Comparison of ENCODE assay signal across 1 cellular context in genomic region chr7:64794171-64794844, GRCh38.
TF ChIP-seq lines count a peak whose summit lies in the region.

Gene ZNF138, plus strand, starts transcription at chr7:64794428. Its CDS starts 141 bp downstream, at chr7:64794569.

TF ChIP-seq in HepG2, 621 proteins besides CTCF, POLR2A, EP300 and RAD21 (continued from another document and continues in another):
- no peak for TF ChIP-seq IRF1 (CRISPR knock-in tag; IDR thresholded peaks at IDR 0.05; ENCODE audit: low read depth)
- 0 out of 2 replicates have a peak, but pooled peaks have one; percentile 58 for TF ChIP-seq ZNF414 (CRISPR knock-in tag; IDR thresholded peaks at IDR 0.05)
- TF ChIP-seq ZNF432 (CRISPR knock-in tag; IDR thresholded peaks at IDR 0.05; ENCODE audit: borderline replicate concordance) = no peak
- TF ChIP-seq TFDP2 (CRISPR knock-in tag; IDR thresholded peaks at IDR 0.05) = peak; percentile 94
- no peak for TF ChIP-seq TFE3 (CRISPR knock-in tag; IDR thresholded peaks at IDR 0.05)
- 0 out of 2 replicates have a peak, but pooled peaks have one; percentile 43 for TF ChIP-seq ZSCAN25 (CRISPR knock-in tag; IDR thresholded peaks at IDR 0.05)
- peak; percentile 56; the same call in 1 of the 2 replicates for TF ChIP-seq GMEB1 (CRISPR knock-in tag; IDR thresholded peaks at IDR 0.05; ENCODE audit: borderline replicate concordance)
- peak; percentile 92 for TF ChIP-seq ZNF12 (CRISPR knock-in tag; IDR thresholded peaks at IDR 0.05)
- TF ChIP-seq YEATS2 (CRISPR knock-in tag; IDR thresholded peaks at IDR 0.05; ENCODE audit: borderline replicate concordance) = peak; percentile 61; the same call in 1 of the 2 replicates
- TF ChIP-seq DDIT3 (CRISPR knock-in tag; IDR thresholded peaks at IDR 0.05) = no peak
- no peak for TF ChIP-seq ZNF180 (CRISPR knock-in tag; IDR thresholded peaks at IDR 0.05; ENCODE audit: borderline replicate concordance, low read depth)
- no peak for TF ChIP-seq ATF7 (IDR thresholded peaks at IDR 0.05)
- TF ChIP-seq ATF7 (CRISPR knock-in tag; IDR thresholded peaks at IDR 0.05) = 0 out of 2 replicates have a peak, but pooled peaks have one; percentile 62
- peak; percentile 66; the same call in 1 of the 2 replicates for TF ChIP-seq ZNF761 (CRISPR knock-in tag; conservative IDR thresholded peaks at IDR 0.05)
- TF ChIP-seq ZNF747 (CRISPR knock-in tag; IDR thresholded peaks at IDR 0.05; ENCODE audit: borderline replicate concordance) = 0 out of 2 replicates have a peak, but pooled peaks have one; percentile 32
- TF ChIP-seq ZNF263 (CRISPR knock-in tag; IDR thresholded peaks at IDR 0.05) = no peak
- peak; percentile 35; the same call in 1 of the 2 replicates for TF ChIP-seq ZNF318 (CRISPR knock-in tag; IDR thresholded peaks at IDR 0.05)
- TF ChIP-seq ZBTB34 (CRISPR knock-in tag; IDR thresholded peaks at IDR 0.05) = no peak
- TF ChIP-seq ZBTB42 (CRISPR knock-in tag; IDR thresholded peaks at IDR 0.05) = no peak
- TF ChIP-seq LRRFIP1 (CRISPR knock-in tag; conservative IDR thresholded peaks at IDR 0.05) = no peak
- TF ChIP-seq ZNF501 (CRISPR knock-in tag; IDR thresholded peaks at IDR 0.05) = peak; percentile 65
- no peak for TF ChIP-seq PCBP2 (optimal IDR thresholded peaks at IDR 0.05; ENCODE audit: low read depth, low read length, poor library complexity, severe bottlenecking)
- TF ChIP-seq CENPT (CRISPR knock-in tag; IDR thresholded peaks at IDR 0.05; ENCODE audit: low read depth) = no peak
- TF ChIP-seq CBX5 (CRISPR knock-in tag; IDR thresholded peaks at IDR 0.05; ENCODE audit: borderline replicate concordance) = 0 out of 2 replicates have a peak, but pooled peaks have one; percentile 62
- no peak for TF ChIP-seq U2AF2 (IDR thresholded peaks at IDR 0.05; ENCODE audit: low read depth, low read length)
- TF ChIP-seq ZNF567 (CRISPR knock-in tag; IDR thresholded peaks at IDR 0.05; ENCODE audit: borderline replicate concordance) = no peak
- no peak for TF ChIP-seq SP1 (IDR thresholded peaks at IDR 0.05)
- no peak for TF ChIP-seq SP1 (CRISPR knock-in tag; IDR thresholded peaks at IDR 0.05)
- TF ChIP-seq TERF1 (CRISPR knock-in tag; IDR thresholded peaks at IDR 0.05) = no peak
- no peak for TF ChIP-seq GZF1 (CRISPR knock-in tag; IDR thresholded peaks at IDR 0.05)
- no peak for TF ChIP-seq ZFP82 (CRISPR knock-in tag; IDR thresholded peaks at IDR 0.05; ENCODE audit: borderline replicate concordance)
- no peak for TF ChIP-seq NCOR1 (IDR thresholded peaks at IDR 0.05; ENCODE audit: borderline replicate concordance, low read length)
- TF ChIP-seq ZNF30 (CRISPR knock-in tag; IDR thresholded peaks at IDR 0.05) = no peak
- TF ChIP-seq ZNF776 (CRISPR knock-in tag; IDR thresholded peaks at IDR 0.05) = no peak
- TF ChIP-seq ZNF382 (CRISPR knock-in tag; IDR thresholded peaks at IDR 0.05; ENCODE audit: borderline replicate concordance) = no peak
- peak; percentile 72; the same call in 1 of the 2 replicates for TF ChIP-seq SALL1 (CRISPR knock-in tag; IDR thresholded peaks at IDR 0.05)
- peak; percentile 86 for TF ChIP-seq HES4 (CRISPR knock-in tag; IDR thresholded peaks at IDR 0.05; ENCODE audit: borderline replicate concordance)
- TF ChIP-seq PAX8 (CRISPR knock-in tag; IDR thresholded peaks at IDR 0.05; ENCODE audit: borderline replicate concordance) = peak; percentile 81; the same call in 1 of the 2 replicates
- no peak for TF ChIP-seq TP53 (CRISPR knock-in tag; conservative IDR thresholded peaks at IDR 0.05)
- TF ChIP-seq WIZ (CRISPR knock-in tag; IDR thresholded peaks at IDR 0.05) = 0 out of 2 replicates have a peak, but pooled peaks have one; percentile 68
